Comparison of ENCODE assay signal across 19 cellular contexts in the genomic region with DNA sequence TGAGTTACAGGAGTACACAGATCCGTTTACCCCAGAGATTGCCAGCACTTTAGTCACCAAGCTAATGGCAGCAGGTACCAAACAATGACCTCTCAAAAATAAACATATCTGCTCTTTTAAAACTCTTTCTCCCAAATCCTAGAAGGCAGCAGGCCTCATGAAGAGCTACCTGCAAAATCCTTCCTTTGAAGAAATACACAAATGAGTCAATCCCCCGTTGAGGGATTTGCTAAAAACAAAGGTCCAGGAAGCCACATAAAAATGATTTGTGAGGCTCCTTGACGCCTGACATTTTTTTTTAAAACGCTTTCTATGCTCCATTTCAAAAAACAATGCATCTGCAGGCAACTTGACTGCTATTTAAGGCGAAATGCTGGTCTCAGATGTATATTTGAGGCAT. TPM values are rescaled to one million over a fixed set of nuclear protein-coding genes. Genes with fewer than 3 reads are reported as not detected.
DNase-seq lines count a peak whose midpoint lies in the region; FAIRE-seq and TF ChIP-seq lines count a peak whose summit lies in the region.
"Had no signal": no experiment of that assay in that cellular context is flagged by ENCODE, and none has a peak within 500 bp of the region (broad histone marks: within the 10 kb centered on the region; RNA-seq: fewer than 3 reads in every experiment).

No MANE protein-coding gene starts in this region.

- H2BK120ac ChIP-seq in H9 (ENCODE audit: low read depth, low read length, poor library complexity, severe bottlenecking) = no peak overlapping the region
- H2BK120ac ChIP-seq in H1 (replicated peaks; ENCODE audit: low read depth, low read length) = no peak overlapping the region

- H3K79me2 ChIP-seq in H9 (ENCODE audit: insufficient read depth, low read length) = no peaks in the 10 kb centered on the region
- H3K79me2 ChIP-seq in H1 (ENCODE audit: control insufficient read depth in 1 of 2, insufficient read depth in 2 of 2, low read length in 2 of 2) = no peaks in the 10 kb centered on the region

- H3K4me3 ChIP-seq in H1 (ENCODE audit: extremely low read depth in 1 of 4, insufficient read depth in 2 of 4, low read depth in 3 of 4, low read length in 4 of 4) = no peak overlapping the region
- H3K4me3 ChIP-seq: GM23248, Peyer's patch had no signal

- H3K27ac Mint-ChIP-seq in H9 = no peak overlapping the region
- H3K27ac Mint-ChIP-seq: T-helper 1 cell treated with Interleukin-12 subunit alpha and Interleukin-12 subunit beta and Interleukin-4 antibody, amounts not matched to agents 30 μg/mL and 1 μg/mL, for 36 hours had no signal

- no peak overlapping the region for H3T11ph ChIP-seq in H9 (ENCODE audit: low read length)

- no peak overlapping the region for H4K5ac ChIP-seq in H9 (ENCODE audit: insufficient read length, low read depth, low read length)
- H4K5ac ChIP-seq in H1 (ENCODE audit: insufficient read length, low read depth, low read length) = no peak overlapping the region

- CTCF ChIA-PET in H1 (lab: Charles Lee; ENCODE audit: partially characterized antibody) = interaction anchor here (0.9 to 2.1 kb wide), 3 partner anchors 17 to 39 kb away, joined by 3 to 8 read pairs (median 4); no protein-coding TSS in a partner anchor

- TF ChIP-seq POLR2A in H1 (IDR thresholded peaks at IDR 0.05; ENCODE audit: control extremely low read depth in 1 of 2, low read depth in 2 of 2, low read length in 2 of 2) = no peak

- no peak overlapping the region for H4K8ac ChIP-seq in H9 (replicated peaks; ENCODE audit: insufficient read length, low read depth, low read length)
- no peak overlapping the region for H4K8ac ChIP-seq in H1 (ENCODE audit: extremely low read depth, insufficient read depth, low read length)

- H2BK12ac ChIP-seq in H9 (ENCODE audit: insufficient read length, low read depth, low read length) = no peak overlapping the region
- H2BK12ac ChIP-seq in H1 (ENCODE audit: low read depth, low read length) = no peak overlapping the region

- H3K23me2 ChIP-seq in H9 (ENCODE audit: insufficient read length, low read depth, low read length, poor library complexity, severe bottlenecking) (no peaks in the 10 kb centered on the region), H1 (ENCODE audit: low read depth, low read length) (no peaks in the 10 kb centered on the region)

- H3K27ac ChIP-seq in H9 (ENCODE audit: insufficient read length, low read depth, low read length) (no peak overlapping the region), H1 (ENCODE audit: low read depth, low read length) (no peak overlapping the region)
- H3K27ac ChIP-seq: GM23248, Peyer's patch had no signal

- no peaks in the 10 kb centered on the region for H3K36me3 Mint-ChIP-seq in H9 (ENCODE audit: insufficient read depth in 1 of 3, low read depth in 3 of 3)

- H2AK5ac ChIP-seq in H9 (ENCODE audit: insufficient read length, low read length) = no peak overlapping the region
- no peak overlapping the region for H2AK5ac ChIP-seq in H1 (ENCODE audit: low read depth, low read length)

- POLR2A ChIA-PET in H1 (lab: Charles Lee; ENCODE audit: partially characterized antibody) = no interaction called here

- H2AFZ ChIP-seq in H9 (ENCODE audit: low read length) (peak overlapping the region; percentile 85), H1 (ENCODE audit: low read length) (peak overlapping the region; percentile 22; the same call in 1 of the 2 replicates)
- H2AFZ ChIP-seq: GM23248 had no signal

- no CpG with 5 or more reads among the region's 5 CpGs for WGBS in H9 (ENCODE audit: extremely low coverage, insufficient read length, low lambda C conversion rate)
- WGBS in H1 (ENCODE audit: extremely low coverage in 1 of 2, insufficient coverage in 1 of 2, insufficient read length in 1 of 2, insufficient replicate concordance in 2 of 2, low coverage in 1 of 2, low lambda C conversion rate in 2 of 2, missing lambda C conversion rate in 1 of 2), 2 experiments = 81% methylated on average over 5 of the region's 5 CpGs; no CpG with 5 or more reads in 1 of the 2 experiments

- peak; percentile 70 for DNase-seq in DMS153 (lab: John Stamatoyannopoulos, UW)
- no peak for DNase-seq in H9
- peak; percentile 23 to 67 for DNase-seq in NCI-H1930 (lab: John Stamatoyannopoulos, UW)
- no peak for DNase-seq in H1 (ENCODE audit: low read depth in 1 of 2, low spot score in 2 of 2)
- no peak for DNase-seq in pons (ENCODE audit: low spot score)
- no peak for DNase-seq in dermis blood vessel endothelial cell
- DNase-seq in NCI-H226 = no peak
- DNase-seq: AML-193, DMS79 treated with DMSO at 0.1 percent for 48 hours, GM23248, Karpas-422, MV-4-11, NCI-H1694 treated with DMSO at 0.1 percent for 48 hours, NCI-H524 treated with DMSO at 0.1 percent for 48 hours, Peyer's patch, Right ventricle myocardium superior had no signal

- H3K9me3 ChIP-seq in H9 (ENCODE audit: control insufficient read depth, low read depth, low read length) (no peaks in the 10 kb centered on the region), H1 (ENCODE audit: insufficient read depth in 2 of 2, low read depth in 1 of 2, low read length in 1 of 2) (no peaks in the 10 kb centered on the region)
- H3K9me3 ChIP-seq: Peyer's patch had no signal

- H3K9ac ChIP-seq in H9 (ENCODE audit: extremely low read depth, insufficient read length, low read length) (no peak overlapping the region), H1 (replicated peaks in 1 of 4; ENCODE audit: extremely low read depth in 1 of 4, low read depth in 3 of 4, low read length in 3 of 4) (no peak overlapping the region)
- H3K9ac ChIP-seq: GM23248 had no signal

- H3K4me2 ChIP-seq in H9 (ENCODE audit: insufficient read depth, insufficient read length, low read length) = no peak overlapping the region
- H3K4me2 ChIP-seq in H1 (ENCODE audit: insufficient read depth in 1 of 2, low read depth in 2 of 2, low read length in 2 of 2) = no peak overlapping the region

- no peak overlapping the region for H3K4me3 Mint-ChIP-seq in H9
- H3K4me3 Mint-ChIP-seq: T-helper 1 cell treated with Interleukin-12 subunit alpha and Interleukin-12 subunit beta and Interleukin-4 antibody, amounts not matched to agents 30 μg/mL and 1 μg/mL, for 36 hours had no signal

- no peak overlapping the region for H3K4ac ChIP-seq in H9 (ENCODE audit: low read depth, low read length)
- no peak overlapping the region for H3K4ac ChIP-seq in H1 (replicated peaks; ENCODE audit: insufficient read length, low read depth, low read length)

- no peak overlapping the region for H3K14ac ChIP-seq in H9 (ENCODE audit: insufficient read depth, low read length)
- H3K14ac ChIP-seq in H1 (ENCODE audit: insufficient read length) = no peak overlapping the region

- H4K20me1 ChIP-seq in H9 (ENCODE audit: control insufficient read depth, insufficient read depth, insufficient read length) (no peaks in the 10 kb centered on the region), H1 (replicated peaks in 1 of 2; ENCODE audit: control insufficient read depth in 1 of 2, insufficient read depth in 2 of 2, low read length in 2 of 2) (no peaks in the 10 kb centered on the region)

- FAIRE-seq in H1 (lab: Jason Lieb, UNC) = no peak
- FAIRE-seq: G401.6, GM12891 had no signal

- H4K91ac ChIP-seq in H9 (ENCODE audit: insufficient read length, low read depth, low read length) = no peak overlapping the region
- no peak overlapping the region for H4K91ac ChIP-seq in H1 (replicated peaks; ENCODE audit: insufficient read length, low read length)

- no peaks in the 10 kb centered on the region; a peak in 1 of 8 replicates for H3K36me3 ChIP-seq in H1 (ENCODE audit: control insufficient read depth in 2 of 4, insufficient read depth in 4 of 4, low read length in 3 of 4)
- H3K36me3 ChIP-seq: Peyer's patch had no signal

- H3K23ac ChIP-seq in H9 (ENCODE audit: insufficient read length, low read depth, low read length) = no peak overlapping the region
- no peak overlapping the region for H3K23ac ChIP-seq in H1 (ENCODE audit: insufficient read length)

- no peak for TF ChIP-seq RAD21 in H1 (IDR thresholded peaks at IDR 0.05 in 1 of 2, conservative IDR thresholded peaks at IDR 0.05 in 1 of 2; ENCODE audit: low read depth in 2 of 2, low read length in 2 of 2)

- H2BK20ac ChIP-seq in H9 (ENCODE audit: low read depth, low read length, poor library complexity, severe bottlenecking) = no peak overlapping the region
- H2BK20ac ChIP-seq in H1 (ENCODE audit: low read length) = no peak overlapping the region

- H3K4me1 Mint-ChIP-seq in H9 = peaks cover 0 to 3% of the 10 kb centered on the region in 2 experiments; a peak in 1 of 4 replicates

- no peaks in the 10 kb centered on the region; the same call in 1 of the 2 replicates for H3K27me3 Mint-ChIP-seq in H9 (ENCODE audit: low read depth)

- H2BK15ac ChIP-seq in H9 (ENCODE audit: low read depth, low read length) = no peak overlapping the region
- no peak overlapping the region for H2BK15ac ChIP-seq in H1 (ENCODE audit: low read length)

- no peaks in the 10 kb centered on the region for H3K9me3 Mint-ChIP-seq in H9
- H3K9me3 Mint-ChIP-seq: T-helper 1 cell treated with Interleukin-12 subunit alpha and Interleukin-12 subunit beta and Interleukin-4 antibody, amounts not matched to agents 30 μg/mL and 1 μg/mL, for 36 hours had no signal

- H3K56ac ChIP-seq in H9 (ENCODE audit: insufficient read length, low read depth, low read length) (no peak overlapping the region), H1 (replicated peaks; ENCODE audit: insufficient read length, low read depth, low read length) (no peak overlapping the region)

- H3K18ac ChIP-seq in H9 (ENCODE audit: insufficient read length, low read depth, low read length) = no peak overlapping the region
- H3K18ac ChIP-seq in H1 (ENCODE audit: extremely low read depth, low read length) = no peak overlapping the region

- H3K79me1 ChIP-seq in H9 (ENCODE audit: insufficient read depth, low read depth, low read length, poor library complexity, severe bottlenecking) = no peaks in the 10 kb centered on the region
- H3K79me1 ChIP-seq in H1 (ENCODE audit: low read depth, low read length) = no peaks in the 10 kb centered on the region

- H3K27me3 ChIP-seq in H9 (ENCODE audit: insufficient read depth, low read length) (no peaks in the 10 kb centered on the region), H1 (replicated peaks in 1 of 4; ENCODE audit: control insufficient read depth in 3 of 4, extremely low read depth in 1 of 4, insufficient read depth in 3 of 4, low read length in 3 of 4) (no peaks in the 10 kb centered on the region)
- H3K27me3 ChIP-seq: Peyer's patch had no signal

- TF ChIP-seq CTCF in H9 (conservative IDR thresholded peaks at IDR 0.05) = no peak
- no peak for TF ChIP-seq CTCF in H1 (IDR thresholded peaks at IDR 0.05; ENCODE audit: control extremely low read depth in 1 of 3, insufficient read depth in 1 of 3, low read depth in 1 of 3, low read length in 3 of 3)

- H2BK5ac ChIP-seq in H9 (ENCODE audit: insufficient read length, low read length) (no peak overlapping the region), H1 (ENCODE audit: low read depth, low read length) (no peak overlapping the region)

- no peaks in the 10 kb centered on the region for H3K4me1 ChIP-seq in H9 (ENCODE audit: insufficient read depth, low read length)
- H3K4me1 ChIP-seq in H1 (replicated peaks in 1 of 4; ENCODE audit: control insufficient read depth in 3 of 4, insufficient read depth in 4 of 4, low read length in 3 of 4) = no peaks in the 10 kb centered on the region
- H3K4me1 ChIP-seq: Peyer's patch had no signal

- no peak for TF ChIP-seq EP300 in H1 (IDR thresholded peaks at IDR 0.05; ENCODE audit: borderline replicate concordance in 1 of 2, low read depth in 2 of 2, low read length in 2 of 2)

RNA-seq across cellular contexts. Expression of gene NACA2, which starts 58.2 kb away (rescaled TPM):
- total RNA-seq in H9 (2021) = not detected in 2 replicates
- total RNA-seq in H1 (2021; fragmentation: NEBNext Ultra II Directional; extraction: Animal tissue kit (Norgen Biotek cat#: 25700)) = not detected in 2 replicates
- polyA plus RNA-seq in H1 (2011; rRNA removed) = not detected in 2 replicates
- polyA plus RNA-seq in H1 (2011; cell fraction: cytosol; rRNA removed) = not detected
- polyA plus RNA-seq in H1 (2011; cell fraction: nucleus; rRNA removed) = not detected
- 0.23 to 3.0 TPM (median 0.65 TPM) in 4 replicates for polyA plus RNA-seq in H1 (2012, experiment 1 of 2)
- not detected for polyA plus RNA-seq in H1 (2012, experiment 2 of 2)
- polyA plus RNA-seq in H1 (2013, experiment 1 of 2) = not detected
- polyA plus RNA-seq in H1 (2013, experiment 2 of 2) = 0.07 TPM
- polyA minus RNA-seq in H1 (2011; rRNA and poly(A)+ RNA removed) = not detected in 2 replicates
- polyA minus RNA-seq in H1 (2011; cell fraction: cytosol; rRNA and poly(A)+ RNA removed) = not detected
- polyA minus RNA-seq in H1 (2011; cell fraction: nucleus; rRNA and poly(A)+ RNA removed) = not detected
- total RNA-seq in dermis blood vessel endothelial cell = not detected in 2 replicates
- total RNA-seq: GM23248, Peyer's patch, Right ventricle myocardium superior had no signal
- polyA plus RNA-seq: GM23248 had no signal

Comparison
In these comparisons a context has a peak if more than half of its experiments do, and no peak if none do; other contexts are left out.
1. DNase-seq: peak in DMS153 (single experiment) and NCI-H1930 (2 of 2); none in H9 (single experiment), H1 (0 of 2), pons (single experiment), dermis blood vessel endothelial cell (single experiment) and NCI-H226 (single experiment).